In genomic region chr1:152520561-152521090, GRCh38 we compare ENCODE assay signal across 33 cellular contexts. TPM values are rescaled to one million over a fixed set of nuclear protein-coding genes. Genes with fewer than 3 reads are reported as not detected.
"Had no signal": no experiment of that assay in that cellular context is flagged by ENCODE, and none has a peak within 500 bp of the region (broad histone marks: within the 10 kb centered on the region; RNA-seq: fewer than 3 reads in every experiment).

No MANE protein-coding gene starts in this region.

- H3K27me3 ChIP-seq: neural progenitor cell, testis, vagina had no signal

- H3K4me3 ChIP-seq: neural progenitor cell, pancreas, psoas muscle, right lobe of liver, skin epidermis, smooth muscle cell, spleen, suprapubic skin, testis, tibial artery, transverse colon, upper lobe of left lung, vagina had no signal

- H3K27ac ChIP-seq: neural progenitor cell, pancreas, psoas muscle, right lobe of liver, skin epidermis, suprapubic skin, testis, tibial artery, transverse colon, upper lobe of left lung, vagina had no signal

- H3K9me3 ChIP-seq: pancreas, psoas muscle, right lobe of liver, suprapubic skin, testis, transverse colon, upper lobe of left lung, vagina had no signal

- ATAC-seq: natural killer cell; psoas muscle; right cardiac atrium; right lobe of liver; stimulated activated memory B cell treated with anti-CD40 and anti-IgM and Interleukin-4, amounts not matched to agents 10 μg/mL and 1 μg/mL and 100 μg/mL, for 72 hours; stimulated activated naive CD8-positive, alpha-beta T cell treated with anti-CD3 and anti-CD28 coated beads, Interleukin-15, amount 100 ng/mL, for 72 hours; stimulated activated naive CD8-positive, alpha-beta T cell treated with anti-CD3 and anti-CD28 coated beads, Interleukin-15, Interleukin-2, amounts not matched to agents 100 U/mL and 50 U/mL, for 24 hours had no signal

- H3K36me3 ChIP-seq: neural progenitor cell, pancreas, right lobe of liver, spleen, suprapubic skin, tibial artery, transverse colon, upper lobe of left lung, vagina had no signal

- H3K4me1 ChIP-seq: neural progenitor cell, pancreas, psoas muscle, testis had no signal

- DNase-seq: naive thymus-derived CD4-positive, alpha-beta T cell; natural killer cell; nucleus accumbens; pancreas; posterior cingulate gyrus; psoas muscle; right cardiac atrium; right lobe of liver; spleen; stimulated activated CD4-positive, alpha-beta T cell treated with anti-CD3 and anti-CD28 coated beads, Interleukin-12 subunit alpha, Interleukin-12 subunit beta, amount 100 ng/mL, for 4 hours; stimulated activated CD4-positive, alpha-beta T cell treated with anti-CD3 and anti-CD28 coated beads, Interleukin-1b, Interleukin-23, amount 100 ng/mL, for 48 hours; stimulated activated CD4-positive, alpha-beta T cell treated with anti-CD3 and anti-CD28 coated beads, Interleukin-4, amount 100 ng/mL, for 1 hour; stimulated activated CD4-positive, alpha-beta T cell treated with anti-CD3 and anti-CD28 coated beads, Interleukin-4, amount 100 ng/mL, for 4 hours; stimulated activated CD8-positive, alpha-beta memory T cell treated with anti-CD3 and anti-CD28 coated beads, Interleukin-4, amount 100 ng/mL, for 48 hours; stimulated activated naive CD4-positive, alpha-beta T cell; stimulated activated naive CD8-positive, alpha-beta T cell treated with anti-CD3 and anti-CD28 coated beads, Interleukin-15, amount 100 ng/mL, for 72 hours; stimulated activated naive CD8-positive, alpha-beta T cell treated with anti-CD3 and anti-CD28 coated beads, Interleukin-15, Interleukin-2, amounts not matched to agents 100 U/mL and 50 U/mL, for 24 hours; substantia nigra; testis; tibial artery; transverse colon; upper lobe of left lung had no signal

RNA-seq across cellular contexts. Expression of gene CRCT1, which starts 6.3 kb away (rescaled TPM):
- total RNA-seq: naive thymus-derived CD4-positive, alpha-beta T cell; natural killer cell; omental fat pad; osteocyte; pancreas; progenitor cell of endocrine pancreas; psoas muscle; renal cortical epithelial cell; right cardiac atrium; right lobe of liver; smooth muscle cell; spleen; testis; transverse colon; upper lobe of left lung; ureter had no signal

RNA-seq across cellular contexts. Expression of gene LCE5A, which starts 10.0 kb away (rescaled TPM):
- total RNA-seq: naive thymus-derived CD4-positive, alpha-beta T cell; natural killer cell; omental fat pad; osteocyte; pancreas; progenitor cell of endocrine pancreas; psoas muscle; renal cortical epithelial cell; right cardiac atrium; right lobe of liver; smooth muscle cell; spleen; transverse colon; upper lobe of left lung; ureter; vagina had no signal

RNA-seq across cellular contexts. Expression of gene LCE3E, which starts 46.0 kb away (rescaled TPM):
- total RNA-seq: naive thymus-derived CD4-positive, alpha-beta T cell; natural killer cell; omental fat pad; osteocyte; pancreas; progenitor cell of endocrine pancreas; psoas muscle; renal cortical epithelial cell; right cardiac atrium; right lobe of liver; smooth muscle cell; spleen; testis; transverse colon; upper lobe of left lung; ureter had no signal

RNA-seq across cellular contexts. Expression of gene LCE3D, which starts 59.7 kb away (rescaled TPM):
- total RNA-seq: naive thymus-derived CD4-positive, alpha-beta T cell; natural killer cell; omental fat pad; osteocyte; pancreas; progenitor cell of endocrine pancreas; psoas muscle; renal cortical epithelial cell; right cardiac atrium; right lobe of liver; smooth muscle cell; spleen; testis; transverse colon; upper lobe of left lung; ureter had no signal
